In genomic region chr2:64090264-64090663, GRCh38 we compare ENCODE assay signal across 20 cellular contexts. TPM values are rescaled to one million over a fixed set of nuclear protein-coding genes. Genes with fewer than 3 reads are reported as not detected.
DNase-seq lines count a peak whose midpoint lies in the region; ATAC-seq and TF ChIP-seq lines count a peak whose summit lies in the region.
"Had no signal": no experiment of that assay in that cellular context is flagged by ENCODE, and none has a peak within 500 bp of the region (broad histone marks: within the 10 kb centered on the region; RNA-seq: fewer than 3 reads in every experiment).

No MANE protein-coding gene starts in this region.

- no peak overlapping the region for H3K4me3 Mint-ChIP-seq in stimulated activated naive CD8-positive, alpha-beta T cell treated with anti-CD3 and anti-CD28 coated beads, Interleukin-15, Interleukin-2, amounts not matched to agents 100 ng/mL and 50 ng/mL, for 24 hours
- H3K4me3 Mint-ChIP-seq in activated naive CD8-positive, alpha-beta T cell treated with anti-CD3 and anti-CD28 coated beads for 36 hours = no peak overlapping the region
- H3K4me3 Mint-ChIP-seq: activated T-helper 17 cell treated with anti-CD3 and anti-CD28 coated beads, Interleukin-2, amount 50 U/mL, for 72 hours had no signal

- H3K36me3 ChIP-seq in upper lobe of right lung = peaks cover 14% of the 10 kb centered on the region
- peaks cover under 1 to 38% (median 8%) of the 10 kb centered on the region in 4 donors for H3K36me3 ChIP-seq in sigmoid colon

- TF ChIP-seq CTCF in upper lobe of right lung (IDR thresholded peaks at IDR 0.05) = no peak
- TF ChIP-seq CTCF in sigmoid colon (IDR thresholded peaks at IDR 0.05) = no peak

- H3K36me3 Mint-ChIP-seq in stimulated activated naive CD8-positive, alpha-beta T cell treated with anti-CD3 and anti-CD28 coated beads, Interleukin-15, Interleukin-2, amounts not matched to agents 100 ng/mL and 50 ng/mL, for 24 hours (ENCODE audit: low read depth) = peaks cover 45% of the 10 kb centered on the region
- H3K36me3 Mint-ChIP-seq in activated naive CD8-positive, alpha-beta T cell treated with anti-CD3 and anti-CD28 coated beads for 36 hours = peaks cover 33% of the 10 kb centered on the region

- no peak for TF ChIP-seq EP300 in sigmoid colon (IDR thresholded peaks at IDR 0.05)

- no peak for DNase-seq in stimulated activated naive CD8-positive, alpha-beta T cell treated with anti-CD3 and anti-CD28 coated beads, Interleukin-15, Interleukin-2, amounts not matched to agents 100 U/mL and 50 U/mL, for 24 hours
- DNase-seq in activated naive CD8-positive, alpha-beta T cell treated with anti-CD3 and anti-CD28 coated beads for 36 hours = no peak
- DNase-seq in upper lobe of right lung (no peak), SW480 (ENCODE audit: low spot score) (no peak), sigmoid colon (no peak), COLO829 (ENCODE audit: low spot score) (no peak)
- DNase-seq: activated CD4-positive, alpha-beta T cell treated with anti-CD3 and anti-CD28 coated beads, Interleukin-2, amount 50 U/mL, for 48 hours; aorta; Caco-2; foreskin fibroblast; GDM1; left colon; NCI-H1048; NCI-H446; OCI-M1; posterior cingulate gyrus had no signal

- intact Hi-C loops in upper lobe of right lung (cut with DNase I) = no loop called here
- intact Hi-C loops in sigmoid colon (cut with DNase I) = no loop called here

- no peaks in the 10 kb centered on the region for H3K27me3 Mint-ChIP-seq in stimulated activated naive CD8-positive, alpha-beta T cell treated with anti-CD3 and anti-CD28 coated beads, Interleukin-15, Interleukin-2, amounts not matched to agents 100 ng/mL and 50 ng/mL, for 24 hours
- H3K27me3 Mint-ChIP-seq in activated naive CD8-positive, alpha-beta T cell treated with anti-CD3 and anti-CD28 coated beads for 36 hours = no peaks in the 10 kb centered on the region
- H3K27me3 Mint-ChIP-seq: activated T-helper 17 cell treated with anti-CD3 and anti-CD28 coated beads, Interleukin-2, amount 50 U/mL, for 72 hours had no signal

- no peak overlapping the region for H3K4me3 ChIP-seq in upper lobe of right lung
- no peak overlapping the region for H3K4me3 ChIP-seq in sigmoid colon
- H3K4me3 ChIP-seq: SJSA1 had no signal

- H3K9me3 ChIP-seq in upper lobe of right lung = no peaks in the 10 kb centered on the region
- no peaks in the 10 kb centered on the region for H3K9me3 ChIP-seq in sigmoid colon
- H3K9me3 ChIP-seq: Caco-2, SJSA1 had no signal

- 78 to 90% methylated on average over 2 of the region's 2 CpGs for WGBS in sigmoid colon, 2 donors

- TF ChIP-seq POLR2A in sigmoid colon (IDR thresholded peaks at IDR 0.05) = no peak

- ATAC-seq in stimulated activated naive CD8-positive, alpha-beta T cell treated with anti-CD3 and anti-CD28 coated beads, Interleukin-15, Interleukin-2, amounts not matched to agents 100 U/mL and 50 U/mL, for 24 hours = no peak
- peak; percentile 42 for ATAC-seq in HG03039 (IDR thresholded peaks at IDR 0.05; ENCODE audit: unreplicated experiment)
- peak; percentile 98 for ATAC-seq in upper lobe of right lung
- ATAC-seq: activated T-helper 17 cell treated with anti-CD3 and anti-CD28 coated beads, Interleukin-2, amount 50 U/mL, for 72 hours had no signal

- peak overlapping the region; percentile 7 for H3K27ac Mint-ChIP-seq in stimulated activated naive CD8-positive, alpha-beta T cell treated with anti-CD3 and anti-CD28 coated beads, Interleukin-15, Interleukin-2, amounts not matched to agents 100 ng/mL and 50 ng/mL, for 24 hours
- peak overlapping the region; percentile 1 for H3K27ac Mint-ChIP-seq in activated naive CD8-positive, alpha-beta T cell treated with anti-CD3 and anti-CD28 coated beads for 36 hours

- H3K4me1 Mint-ChIP-seq in stimulated activated naive CD8-positive, alpha-beta T cell treated with anti-CD3 and anti-CD28 coated beads, Interleukin-15, Interleukin-2, amounts not matched to agents 100 ng/mL and 50 ng/mL, for 24 hours (ENCODE audit: low read depth) = peaks cover 32% of the 10 kb centered on the region
- peaks cover 15% of the 10 kb centered on the region for H3K4me1 Mint-ChIP-seq in activated naive CD8-positive, alpha-beta T cell treated with anti-CD3 and anti-CD28 coated beads for 36 hours

- H3K27ac ChIP-seq in upper lobe of right lung = no peak overlapping the region
- no peak overlapping the region for H3K27ac ChIP-seq in sigmoid colon
- H3K27ac ChIP-seq: SJSA1 had no signal

- H3K9me3 Mint-ChIP-seq in stimulated activated naive CD8-positive, alpha-beta T cell treated with anti-CD3 and anti-CD28 coated beads, Interleukin-15, Interleukin-2, amounts not matched to agents 100 ng/mL and 50 ng/mL, for 24 hours = no peaks in the 10 kb centered on the region
- no peaks in the 10 kb centered on the region for H3K9me3 Mint-ChIP-seq in activated naive CD8-positive, alpha-beta T cell treated with anti-CD3 and anti-CD28 coated beads for 36 hours
- H3K9me3 Mint-ChIP-seq: activated T-helper 17 cell treated with anti-CD3 and anti-CD28 coated beads, Interleukin-2, amount 50 U/mL, for 72 hours had no signal

- H3K4me1 ChIP-seq in upper lobe of right lung (peaks cover 3% of the 10 kb centered on the region), sigmoid colon (peaks cover 0 to 6% (median 0%) of the 10 kb centered on the region in 4 donors)

- no peaks in the 10 kb centered on the region for H3K27me3 ChIP-seq in upper lobe of right lung
- no peaks in the 10 kb centered on the region for H3K27me3 ChIP-seq in sigmoid colon
- H3K27me3 ChIP-seq: SJSA1 had no signal

RNA-seq across cellular contexts. Expression of gene PELI1, which starts 54.0 kb away (rescaled TPM):
- total RNA-seq in activated naive CD8-positive, alpha-beta T cell treated with anti-CD3 and anti-CD28 coated beads for 36 hours = 10 to 100 TPM; 35.8 to 39.1 TPM
- total RNA-seq in upper lobe of right lung (35.8 TPM), sigmoid colon (10 to 100 TPM; 22.0 to 30.8 (median 24.9) TPM)
- polyA plus RNA-seq in sigmoid colon = 10 to 100 TPM; 18.6 to 30.5 (median 21.5) TPM
